15 cellular contexts compared by ENCODE assay signal in genomic region chr9:72951043-72951442, GRCh38. TPM values are rescaled to one million over a fixed set of nuclear protein-coding genes. Genes with fewer than 3 reads are reported as not detected.
DNase-seq lines count a peak whose midpoint lies in the region; ATAC-seq and TF ChIP-seq lines count a peak whose summit lies in the region.
"Had no signal": no experiment of that assay in that cellular context is flagged by ENCODE, and none has a peak within 500 bp of the region (broad histone marks: within the 10 kb centered on the region; RNA-seq: fewer than 3 reads in every experiment).

No MANE protein-coding gene starts in this region.

- TF ChIP-seq CTCF in coronary artery (IDR thresholded peaks at IDR 0.05) (no peak), thyroid gland (IDR thresholded peaks at IDR 0.05) (no peak)

- H3K27me3 ChIP-seq in mucosa of stomach (ENCODE audit: control insufficient read depth, insufficient read depth, low read length) (no peaks in the 10 kb centered on the region), thyroid gland (no peaks in the 10 kb centered on the region), H7 (ENCODE audit: control insufficient read depth, insufficient read depth, low read length) (no peaks in the 10 kb centered on the region)

- whole genome bisulfite sequencing in thyroid gland, 2 donors = 40 to 66% methylated on average over 4 of the region's 4 CpGs

- DNase-seq in NCI-H526 treated with DMSO at 0.1 percent for 48 hours (lab: John Stamatoyannopoulos, UW) (peak; percentile 39), coronary artery (ENCODE audit: low spot score) (no peak), thyroid gland (no peak), H7 (no peak), COR-L47 (lab: John Stamatoyannopoulos, UW) (no peak)
- DNase-seq in activated CD4-positive, CD25-positive, alpha-beta regulatory T cell treated with anti-CD3 and anti-CD28 coated beads, Interleukin-2, amount 50 U/mL, for 72 hours = no peak
- DNase-seq: activated CD4-positive, alpha-beta T cell treated with anti-CD3 and anti-CD28 coated beads for 4 hours; activated T-cell treated with anti-CD3 and anti-CD28 coated beads, Interleukin-2, amount 50 U/mL, for 48 hours; CD8-positive, alpha-beta memory T cell; NCI-H2107; substantia nigra had no signal

- no peaks in the 10 kb centered on the region for H3K36me3 ChIP-seq in mucosa of stomach (ENCODE audit: control insufficient read depth, insufficient read depth, low read length)
- H3K36me3 ChIP-seq in thyroid gland = no peaks in the 10 kb centered on the region
- no peaks in the 10 kb centered on the region for H3K36me3 ChIP-seq in H7 (replicated peaks; ENCODE audit: control insufficient read depth, insufficient read depth, low read length)
- H3K36me3 ChIP-seq: prostate gland had no signal

- H3K9ac ChIP-seq in mucosa of stomach (ENCODE audit: low read length) = peak overlapping the region; percentile 73
- H3K9ac ChIP-seq: KMS-11 had no signal

- no peak for ATAC-seq in GM19328 (IDR thresholded peaks at IDR 0.05; ENCODE audit: unreplicated experiment)

- TF ChIP-seq POLR2A in thyroid gland (IDR thresholded peaks at IDR 0.05) = no peak

- H3K27ac ChIP-seq in coronary artery (peak overlapping the region in 1 of 2 donors; percentile 62), thyroid gland (peak overlapping the region; percentile 76 to 89 (median 87))
- H3K27ac ChIP-seq: KMS-11 had no signal

- intact Hi-C loops in thyroid gland (cut with DNase I) = no loop called here

- H3K4me1 ChIP-seq in mucosa of stomach (ENCODE audit: control insufficient read depth, insufficient read depth, low read length) = peaks cover 32% of the 10 kb centered on the region
- peaks cover 36 to 43% of the 10 kb centered on the region in 2 donors for H3K4me1 ChIP-seq in thyroid gland
- H3K4me1 ChIP-seq: prostate gland had no signal

- no peaks in the 10 kb centered on the region for H3K9me3 ChIP-seq in mucosa of stomach (ENCODE audit: control insufficient read depth, low read length)
- H3K9me3 ChIP-seq in thyroid gland = no peaks in the 10 kb centered on the region
- H3K9me3 ChIP-seq: prostate gland had no signal

- H3K4me3 ChIP-seq in coronary artery = peak overlapping the region; percentile 55
- H3K4me3 ChIP-seq in mucosa of stomach (ENCODE audit: low read length) = peak overlapping the region; percentile 62
- peak overlapping the region in 2 of 3 donors; percentile 17 to 27 for H3K4me3 ChIP-seq in thyroid gland (replicated peaks in 1 of 3)
- no peak overlapping the region for H3K4me3 ChIP-seq in H7 (ENCODE audit: insufficient read depth, low read depth, low read length)

RNA-seq across cellular contexts. Expression of gene ALDH1A1, which starts 1.8 kb away (rescaled TPM):
- 100 to 1,000 TPM; 237 to 323 (median 293) TPM for total RNA-seq in thyroid gland
- 1.6 and 4.5 TPM in 2 replicates for total RNA-seq in H7 (2014; rRNA removed; shearing (Covaris generic))

Comparison
In these comparisons a context has a peak if more than half of its experiments do, and no peak if none do; other contexts are left out.
1. RNA of gene ALDH1A1, which starts 1.8 kb away (total RNA-seq): 237 to 323 TPM in thyroid gland; 1.6 to 4.5 TPM in H7; every median in the first group is over 10 times any median in the second.